In genomic region chr21:45877160-45877438, GRCh38 we compare ENCODE assay signal across 20 cellular contexts.
A peak's percentile ranks its signal among the peaks of the same experiment; 100 is the strongest.
DNase-seq lines count a peak whose midpoint lies in the region; ATAC-seq and TF ChIP-seq lines count a peak whose summit lies in the region.
"Had no signal": no experiment of that assay in that cellular context is flagged by ENCODE, and none has a peak within 500 bp of the region (broad histone marks: within the 10 kb centered on the region; RNA-seq: fewer than 3 reads in every experiment).

No MANE protein-coding gene starts in this region.

- peaks cover 42% of the 10 kb centered on the region for H3K27me3 Mint-ChIP-seq in nephron (ENCODE audit: low read depth)

- intact Hi-C loops in aorta (cut with DNase I) = no loop called here

- TF ChIP-seq CTCF in nephron (IDR thresholded peaks at IDR 0.05; ENCODE audit: unreplicated experiment in 3 of 3) = no peak

- 81 to 84% methylated on average over 6 of the region's 6 CpGs for WGBS in aorta, 2 donors

- no peak overlapping the region for H3K27ac ChIP-seq in aorta (ENCODE audit: low read depth in 1 of 2, low read length in 2 of 2)
- H3K27ac ChIP-seq: 22Rv1, SJSA1 had no signal

- peak overlapping the region; percentile 21 to 90 (median 48) for H3K27ac Mint-ChIP-seq in nephron
- H3K27ac Mint-ChIP-seq: CD4-positive, alpha-beta memory T cell had no signal

- ATAC-seq in aorta (ENCODE audit: low FRiP score) (no peak), HG03521 (IDR thresholded peaks at IDR 0.05; ENCODE audit: unreplicated experiment) (no peak), HG02678 (IDR thresholded peaks at IDR 0.05; ENCODE audit: unreplicated experiment) (no peak)

- H3K36me3 ChIP-seq in aorta (ENCODE audit: control insufficient read depth in 1 of 2, insufficient read depth in 2 of 2, low read length in 1 of 2) = no peaks in the 10 kb centered on the region
- H3K36me3 ChIP-seq: BLaER1 treated with 17β-estradiol and CSF1 and Interleukin-3, amounts not matched to agents 10 nM and 100 nM; SJSA1 had no signal

- H3K36me3 Mint-ChIP-seq in nephron (ENCODE audit: low read depth) = no peaks in the 10 kb centered on the region
- H3K36me3 Mint-ChIP-seq: CD4-positive, alpha-beta memory T cell had no signal

- DNase-seq in activated effector memory CD4-positive, alpha-beta T cell treated with anti-CD3 and anti-CD28 coated beads, Interleukin-2, amount 50 U/mL, for 16 hours = peak; percentile 2
- no peak for DNase-seq in activated effector memory CD4-positive, alpha-beta T cell treated with Interleukin-2 at 50 U/mL for 16 hours
- peak; percentile 13 to 74 for DNase-seq in dermis microvascular lymphatic vessel endothelial cell (ENCODE audit: low read depth in 2 of 2)
- DNase-seq in aorta = peak; percentile 17 to 18
- DNase-seq in OCI-M2 (lab: John Stamatoyannopoulos, UW; ENCODE audit: unreplicated experiment) = no peak
- DNase-seq: ACHN; CD4-positive, alpha-beta memory T cell; DMS 273 treated with DMSO at 0.1 percent for 48 hours; DMS79 treated with DMSO at 0.1 percent for 48 hours; NCI-H1105; NCI-H146; NCI-H2029 treated with DMSO at 0.1 percent for 48 hours; NCI-H526 had no signal

- no peak overlapping the region for H3K4me3 ChIP-seq in aorta (ENCODE audit: low read length in 2 of 2)
- H3K4me3 ChIP-seq: BLaER1 treated with 17β-estradiol and CSF1 and Interleukin-3, amounts not matched to agents 10 nM and 100 nM; SJSA1 had no signal

- H3K4me1 ChIP-seq in aorta (ENCODE audit: control insufficient read depth in 1 of 2, insufficient read depth in 2 of 2, low read length in 2 of 2) = no peaks in the 10 kb centered on the region

- no peaks in the 10 kb centered on the region for H3K9me3 Mint-ChIP-seq in nephron

- H3K4me1 Mint-ChIP-seq in nephron = peaks cover 54% of the 10 kb centered on the region

- peak overlapping the region; percentile 3 to 49 (median 4) for H3K4me3 Mint-ChIP-seq in nephron
- H3K4me3 Mint-ChIP-seq: CD4-positive, alpha-beta memory T cell had no signal

- no peaks in the 10 kb centered on the region for H3K27me3 ChIP-seq in aorta (ENCODE audit: control insufficient read depth in 1 of 2, insufficient read depth in 2 of 2, low read length in 1 of 2)
- H3K27me3 ChIP-seq: BLaER1 treated with 17β-estradiol and CSF1 and Interleukin-3, amounts not matched to agents 10 nM and 100 nM; SJSA1 had no signal

- H3K9me3 ChIP-seq in aorta (ENCODE audit: control insufficient read depth, low read length) = no peaks in the 10 kb centered on the region
- H3K9me3 ChIP-seq: BLaER1 treated with 17β-estradiol and CSF1 and Interleukin-3, amounts not matched to agents 10 nM and 100 nM; Caco-2; SJSA1 had no signal

Comparison
In these comparisons a context has a peak if more than half of its experiments do, and no peak if none do; other contexts are left out.
1. DNase-seq: peak in activated effector memory CD4-positive, alpha-beta T cell treated with anti-CD3 and anti-CD28 coated beads, Interleukin-2, amount 50 U/mL, for 16 hours (single experiment), dermis microvascular lymphatic vessel endothelial cell (2 of 2) and aorta (2 of 2); none in activated effector memory CD4-positive, alpha-beta T cell treated with Interleukin-2 at 50 U/mL for 16 hours (single experiment) and OCI-M2 (single experiment).